ENCODE assay signal across 8 cellular contexts in genomic region chr3:139427283-139428060, GRCh38. TPM values are rescaled to one million over a fixed set of nuclear protein-coding genes. Genes with fewer than 3 reads are reported as not detected.
DNase-seq lines count a peak whose midpoint lies in the region; ATAC-seq and TF ChIP-seq lines count a peak whose summit lies in the region.

No MANE protein-coding gene starts in this region.

- no peaks in the 10 kb centered on the region for H3K36me3 ChIP-seq in adipocyte (ENCODE audit: control insufficient read depth, insufficient read depth, low read length, severe bottlenecking)
- peaks cover 0 to 18% (median 0%) of the 10 kb centered on the region in 4 donors for H3K36me3 ChIP-seq in sigmoid colon

- DNase-seq in D341Med (ENCODE audit: low spot score): peak; percentile 67
- DNase-seq in NCI-H510A (lab: John Stamatoyannopoulos, UW): peak; percentile 29
- DNase-seq in adipocyte (ENCODE audit: low read depth): peak; percentile 97
- no peak for DNase-seq in left ventricle myocardium superior
- no peak for DNase-seq in sigmoid colon
- no peak for DNase-seq in T1000 (lab: John Stamatoyannopoulos, UW)

- H3K9me3 ChIP-seq in adipocyte (ENCODE audit: control insufficient read depth, low read length) (no peaks in the 10 kb centered on the region), sigmoid colon (no peaks in the 10 kb centered on the region)

- peak; percentile 61 to 75 (median 68) for TF ChIP-seq CTCF in sigmoid colon (IDR thresholded peaks at IDR 0.05)

- H3K4me3 ChIP-seq in adipocyte (ENCODE audit: low read length) (no peak overlapping the region), sigmoid colon (no peak overlapping the region)

- intact Hi-C loops in left ventricle myocardium superior (cut with micrococcal nuclease) (loop anchor here (2.0 kb wide), 1 partner anchor 135 kb away; no protein-coding TSS in a partner anchor), sigmoid colon (cut with DNase I) (loop anchor here (5.0 kb wide), 3 partner anchors 135 to 1435 kb away; no protein-coding TSS in a partner anchor)

- H3K4me1 ChIP-seq in adipocyte (ENCODE audit: control insufficient read depth, insufficient read depth, low read length) (no peaks in the 10 kb centered on the region), sigmoid colon (no peaks in the 10 kb centered on the region)

- no peak overlapping the region for H3K27ac ChIP-seq in sigmoid colon

- no peak overlapping the region for H3K9ac ChIP-seq in adipocyte (ENCODE audit: low read length)

- TF ChIP-seq POLR2A in sigmoid colon (IDR thresholded peaks at IDR 0.05): no peak

- ATAC-seq in GM19328 (IDR thresholded peaks at IDR 0.05; ENCODE audit: unreplicated experiment): peak; percentile 78
- peak; percentile 85 for ATAC-seq in HG03520 (IDR thresholded peaks at IDR 0.05; ENCODE audit: unreplicated experiment)
- ATAC-seq in left ventricle myocardium superior: peak; percentile 87

- 53 to 54% methylated on average over 7 of the region's 7 CpGs for WGBS in sigmoid colon, 2 donors

- TF ChIP-seq EP300 in sigmoid colon (IDR thresholded peaks at IDR 0.05): no peak

- no peaks in the 10 kb centered on the region for H3K27me3 ChIP-seq in adipocyte (replicated peaks; ENCODE audit: control insufficient read depth, insufficient read depth, low read length)
- no peaks in the 10 kb centered on the region for H3K27me3 ChIP-seq in sigmoid colon

RNA-seq across cellular contexts. Expression of gene COPB2, which starts 38.0 kb away (rescaled TPM):
- total RNA-seq in left ventricle myocardium superior (69.2 TPM), sigmoid colon (10 to 100 TPM; 54.0 to 82.0 (median 68.7) TPM)
- 10 to 100 TPM; 52.3 to 68.9 (median 59.8) TPM for polyA plus RNA-seq in sigmoid colon

RNA-seq across cellular contexts. Expression of gene RBP2, which starts 48.8 kb away (rescaled TPM):
- total RNA-seq in left ventricle myocardium superior (not detected), sigmoid colon (not detected)
- 10 to 100 TPM in 1 of 3 donors, 1 to 10 TPM in 1, under 1 TPM in 1; 0.87 to 57.1 (median 6.0) TPM for polyA plus RNA-seq in sigmoid colon

Comparison
In these comparisons a context has a peak if more than half of its experiments do, and no peak if none do; other contexts are left out.
1. DNase-seq: peak in D341Med (single experiment), NCI-H510A (single experiment) and adipocyte (single experiment); none in left ventricle myocardium superior (single experiment), sigmoid colon (single experiment) and T1000 (single experiment).
2. Peak in every context shown above with its lines, with median percentiles within 50 percentile points of each other: ATAC-seq.